Comparison of ENCODE assay signal across 9 cellular contexts in genomic region chr6:42520786-42521607, GRCh38. TPM values are rescaled to one million over a fixed set of nuclear protein-coding genes. Genes with fewer than 3 reads are reported as not detected.
DNase-seq lines count a peak whose midpoint lies in the region; ATAC-seq, FAIRE-seq and TF ChIP-seq lines count a peak whose summit lies in the region.
"Had no signal": no experiment of that assay in that cellular context is flagged by ENCODE, and none has a peak within 500 bp of the region (broad histone marks: within the 10 kb centered on the region; RNA-seq: fewer than 3 reads in every experiment).

No MANE protein-coding gene starts in this region.

- H3K27me3 ChIP-seq in CD4-positive, CD25-positive, alpha-beta regulatory T cell (ENCODE audit: control insufficient read depth, insufficient read depth, low read length) = no peaks in the 10 kb centered on the region
- H3K27me3 ChIP-seq in Karpas-422 (ENCODE audit: low read length) = no peaks in the 10 kb centered on the region
- no peaks in the 10 kb centered on the region for H3K27me3 ChIP-seq in MM.1S (replicated peaks; ENCODE audit: insufficient read depth, low read length)
- H3K27me3 ChIP-seq in effector memory CD4-positive, alpha-beta T cell (replicated peaks; ENCODE audit: control insufficient read depth, insufficient read depth, low read length, poor library complexity, severe bottlenecking) = no peaks in the 10 kb centered on the region
- H3K27me3 ChIP-seq in pancreas = no peaks in the 10 kb centered on the region

- H3K4me3 Mint-ChIP-seq in CD4-positive, CD25-positive, alpha-beta regulatory T cell = no peak overlapping the region

- no peaks in the 10 kb centered on the region for H3K9me3 ChIP-seq in CD4-positive, CD25-positive, alpha-beta regulatory T cell (ENCODE audit: control insufficient read depth in 2 of 2, low read length in 2 of 2)
- H3K9me3 ChIP-seq in Karpas-422 (ENCODE audit: low read length) (peaks cover 6% of the 10 kb centered on the region; the same call in 1 of the 2 replicates), MM.1S (replicated peaks; ENCODE audit: insufficient read depth, low read length) (no peaks in the 10 kb centered on the region), pancreas (no peaks in the 10 kb centered on the region)
- no peaks in the 10 kb centered on the region for H3K9me3 ChIP-seq in effector memory CD4-positive, alpha-beta T cell (ENCODE audit: control insufficient read depth, low read length)

- H3K9me2 ChIP-seq in Karpas-422 (replicated peaks; ENCODE audit: insufficient read depth, low read length) (no peaks in the 10 kb centered on the region), MM.1S (replicated peaks; ENCODE audit: insufficient read depth, low read length) (no peaks in the 10 kb centered on the region)

- 74 to 81% methylated on average over 6 of the region's 6 CpGs for WGBS in pancreas, 2 donors

- H3K4me1 Mint-ChIP-seq in CD4-positive, CD25-positive, alpha-beta regulatory T cell = peaks cover 0 to 8% (median 6%) of the 10 kb centered on the region in 4 donors

- FAIRE-seq in pancreas (lab: Jason Lieb, UNC) = no peak

- ATAC-seq in CD4-positive, CD25-positive, alpha-beta regulatory T cell (ENCODE audit: low read depth in 2 of 2) = peak; percentile 37 to 63
- no peak for ATAC-seq in pancreas

- H3K9me3 Mint-ChIP-seq in CD4-positive, CD25-positive, alpha-beta regulatory T cell = peaks cover 0 to 6% (median 2%) of the 10 kb centered on the region in 7 donors

- H3K36me3 ChIP-seq in CD4-positive, CD25-positive, alpha-beta regulatory T cell (ENCODE audit: control insufficient read depth, insufficient read depth, low read length) = no peaks in the 10 kb centered on the region
- H3K36me3 ChIP-seq in Karpas-422 (ENCODE audit: insufficient read depth, low read length) (no peaks in the 10 kb centered on the region), MM.1S (replicated peaks; ENCODE audit: insufficient read depth, low read length) (no peaks in the 10 kb centered on the region), pancreas (no peaks in the 10 kb centered on the region)
- no peaks in the 10 kb centered on the region for H3K36me3 ChIP-seq in effector memory CD4-positive, alpha-beta T cell (ENCODE audit: control insufficient read depth, insufficient read depth, low read length)

- peak overlapping the region in 2 of 3 donors; percentile 18 to 65 for H3K27ac Mint-ChIP-seq in CD4-positive, CD25-positive, alpha-beta regulatory T cell

- no peaks in the 10 kb centered on the region for H3K27me3 Mint-ChIP-seq in CD4-positive, CD25-positive, alpha-beta regulatory T cell

- H3F3A ChIP-seq in MM.1S (ENCODE audit: insufficient read depth, low read length) = no peaks in the 10 kb centered on the region

- H3K27ac ChIP-seq in CD4-positive, CD25-positive, alpha-beta regulatory T cell (ENCODE audit: insufficient read depth, low read length, poor library complexity, severe bottlenecking) = no peak overlapping the region
- H3K27ac ChIP-seq in Karpas-422 (ENCODE audit: low read length) (peak overlapping the region; percentile 85), MM.1S (ENCODE audit: low read length) (no peak overlapping the region), pancreas (no peak overlapping the region)
- H3K27ac ChIP-seq in effector memory CD4-positive, alpha-beta T cell (ENCODE audit: insufficient read depth, low read length, poor library complexity, severe bottlenecking) = no peak overlapping the region

- no peak for TF ChIP-seq CTCF in GM20000 (IDR thresholded peaks at IDR 0.05; ENCODE audit: extremely low read depth, missing control alignments)
- TF ChIP-seq CTCF in MM.1S (IDR thresholded peaks at IDR 0.05; ENCODE audit: low read length) = no peak
- no peak for TF ChIP-seq CTCF in pancreas (IDR thresholded peaks at IDR 0.05)

- peak overlapping the region; percentile 81 for H2AFZ ChIP-seq in Karpas-422 (ENCODE audit: low read length)
- H2AFZ ChIP-seq in MM.1S (ENCODE audit: low read length) = no peak overlapping the region

- H4K20me1 ChIP-seq in Karpas-422 (ENCODE audit: insufficient read depth, low read depth, low read length) (no peaks in the 10 kb centered on the region), MM.1S (ENCODE audit: insufficient read depth, low read length) (no peaks in the 10 kb centered on the region)

- intact Hi-C loops in pancreas (cut with DNase I) = no loop called here

- H3K4me2 ChIP-seq in Karpas-422 (ENCODE audit: low read depth, low read length, poor library complexity, severe bottlenecking) = peak overlapping the region; percentile 39
- no peak overlapping the region for H3K4me2 ChIP-seq in MM.1S (ENCODE audit: low read depth, low read length)

- H3K4me1 ChIP-seq in CD4-positive, CD25-positive, alpha-beta regulatory T cell (ENCODE audit: control insufficient read depth, insufficient read depth, low read length, poor library complexity, severe bottlenecking) = no peaks in the 10 kb centered on the region
- H3K4me1 ChIP-seq in Karpas-422 (ENCODE audit: low read length) (peaks cover 22% of the 10 kb centered on the region), MM.1S (ENCODE audit: low read length) (no peaks in the 10 kb centered on the region), pancreas (no peaks in the 10 kb centered on the region)
- H3K4me1 ChIP-seq in effector memory CD4-positive, alpha-beta T cell (ENCODE audit: control insufficient read depth, insufficient read depth, low read length, poor library complexity, severe bottlenecking) = no peaks in the 10 kb centered on the region

- no peaks in the 10 kb centered on the region for H3K79me2 ChIP-seq in Karpas-422 (ENCODE audit: low read length)
- no peaks in the 10 kb centered on the region for H3K79me2 ChIP-seq in MM.1S (ENCODE audit: low read length)

- DNase-seq in CD4-positive, CD25-positive, alpha-beta regulatory T cell = peak in 1 of 3 donors; percentile 10
- peak; percentile 25 for DNase-seq in GM20000 (ENCODE audit: low spot score)
- peak; percentile 81 for DNase-seq in Karpas-422
- DNase-seq in astrocyte of the hippocampus (ENCODE audit: low read depth, low spot score) = peak; percentile 42
- no peak for DNase-seq in MM.1S
- DNase-seq in effector memory CD4-positive, alpha-beta T cell = no peak
- no peak for DNase-seq in pancreas
- no peak for DNase-seq in amygdala (lab: John Stamatoyannopoulos, UW)
- DNase-seq: NCI-H526 had no signal

- H3K4me3 ChIP-seq in CD4-positive, CD25-positive, alpha-beta regulatory T cell (ENCODE audit: low read depth, low read length) = no peak overlapping the region
- H3K4me3 ChIP-seq in Karpas-422 (ENCODE audit: low read length) (peak overlapping the region; percentile 10; the same call in 1 of the 2 replicates), MM.1S (ENCODE audit: low read length) (no peak overlapping the region), pancreas (no peak overlapping the region)
- H3K4me3 ChIP-seq in effector memory CD4-positive, alpha-beta T cell (ENCODE audit: insufficient read depth, low read depth, low read length, poor library complexity, severe bottlenecking) = no peak overlapping the region

- H3K9ac ChIP-seq in Karpas-422 (ENCODE audit: low read length) (peak overlapping the region; percentile 30), MM.1S (ENCODE audit: low read length) (no peak overlapping the region)

- no peaks in the 10 kb centered on the region for H3K36me3 Mint-ChIP-seq in CD4-positive, CD25-positive, alpha-beta regulatory T cell

RNA-seq across cellular contexts. Expression of gene UBR2, which starts 42.8 kb away (rescaled TPM):
- 50.2 TPM for total RNA-seq in CD4-positive, CD25-positive, alpha-beta regulatory T cell
- polyA plus RNA-seq in CD4-positive, CD25-positive, alpha-beta regulatory T cell = 10 to 100 TPM in 3 of 4 donors, 1 to 10 TPM in 1; 9.9 to 12.0 (median 11.0) TPM
- total RNA-seq in Karpas-422 (2014; rRNA removed; shearing (Covaris generic); ENCODE audit: low replicate concordance) = 22.6 and 28.4 TPM in 2 replicates
- total RNA-seq in pancreas = 10 to 100 TPM; 15.4 to 22.0 (median 18.5) TPM
- polyA plus RNA-seq in pancreas = 10 to 100 TPM in 1 of 2 donors, 1 to 10 TPM in 1; 9.4 to 11.5 TPM

Comparison
In these comparisons a context has a peak if more than half of its experiments do, and no peak if none do; other contexts are left out.
1. ATAC-seq: peak in CD4-positive, CD25-positive, alpha-beta regulatory T cell (2 of 2); none in pancreas (0 of 4).
2. DNase-seq: peak in GM20000 (single experiment), Karpas-422 (single experiment) and astrocyte of the hippocampus (single experiment); none in MM.1S (single experiment), effector memory CD4-positive, alpha-beta T cell (0 of 3), pancreas (0 of 6) and amygdala (0 of 56).